Comparison of ENCODE assay signal across 8 cellular contexts in genomic region chr17:57988301-57989010, GRCh38. TPM values are rescaled to one million over a fixed set of nuclear protein-coding genes. Genes with fewer than 3 reads are reported as not detected.
DNase-seq lines count a peak whose midpoint lies in the region; ATAC-seq and TF ChIP-seq lines count a peak whose summit lies in the region.

No MANE protein-coding gene starts in this region.

- under 1% methylated on average over 41 of the region's 49 CpGs for WGBS in prostate gland

- H3K4me3 ChIP-seq in RWPE2 (ENCODE audit: severe bottlenecking) (peak overlapping the region; percentile 63), right atrium auricular region (peak overlapping the region; percentile 87 to 91), prostate gland (peak overlapping the region; percentile 80)

- TF ChIP-seq CTCF in RWPE2 (IDR thresholded peaks at IDR 0.05; ENCODE audit: poor library complexity, severe bottlenecking) = no peak
- TF ChIP-seq CTCF in right atrium auricular region (IDR thresholded peaks at IDR 0.05) = no peak
- TF ChIP-seq CTCF in prostate gland (IDR thresholded peaks at IDR 0.05) = no peak

- intact Hi-C loops in prostate gland (cut with DNase I) = loop anchor here (5.0 kb wide), 1 partner anchor 96 kb away; no protein-coding TSS in a partner anchor

- no peaks in the 10 kb centered on the region for H3K9me3 ChIP-seq in RWPE2 (ENCODE audit: severe bottlenecking)
- H3K9me3 ChIP-seq in right atrium auricular region = no peaks in the 10 kb centered on the region
- H3K9me3 ChIP-seq in prostate gland = no peaks in the 10 kb centered on the region

- in situ Hi-C loops in G401 (cut with HindIII; ENCODE audit: low sequenced_read_pairs) = no loop called here

- peak; percentile 74 for ATAC-seq in GM21528 (IDR thresholded peaks at IDR 0.05; ENCODE audit: low FRiP score, unreplicated experiment)
- ATAC-seq in RWPE2 (ENCODE audit: low read depth) = peak; percentile 64

- H3K36me3 ChIP-seq in RWPE2 (ENCODE audit: low read depth) (peaks cover 59% of the 10 kb centered on the region), right atrium auricular region (no peaks in the 10 kb centered on the region), prostate gland (no peaks in the 10 kb centered on the region)

- peak overlapping the region; percentile 92 for H3K27ac ChIP-seq in RWPE2 (ENCODE audit: poor library complexity, severe bottlenecking)
- peak overlapping the region; percentile 98 to 99 for H3K27ac ChIP-seq in right atrium auricular region
- H3K27ac ChIP-seq in prostate gland = peak overlapping the region; percentile 93 to 96

- TF ChIP-seq POLR2A in prostate gland (IDR thresholded peaks at IDR 0.05) = no peak

- H3K4me1 ChIP-seq in RWPE2 (ENCODE audit: insufficient read depth, poor library complexity, severe bottlenecking) (peaks cover 24% of the 10 kb centered on the region), right atrium auricular region (peaks cover 0 to 51% of the 10 kb centered on the region in 2 donors), prostate gland (replicated peaks) (peaks cover 4% of the 10 kb centered on the region)

- DNase-seq in G401 (ENCODE audit: low spot score) (peak; percentile 62), HuH-7 (ENCODE audit: low spot score) (peak; percentile 75), RWPE2 (ENCODE audit: low spot score) (no peak), anterior cingulate cortex (lab: John Stamatoyannopoulos, UW) (peak in 52 of 58 donors; percentile 38 to 87 (median 74)), right atrium auricular region (ENCODE audit: low spot score) (no peak), prostate gland (ENCODE audit: low spot score) (peak; percentile 64), NCI-H2029 (lab: John Stamatoyannopoulos, UW) (no peak)

- no peaks in the 10 kb centered on the region for H3K27me3 ChIP-seq in RWPE2 (ENCODE audit: insufficient read depth, poor library complexity, severe bottlenecking)
- no peaks in the 10 kb centered on the region for H3K27me3 ChIP-seq in right atrium auricular region
- H3K27me3 ChIP-seq in prostate gland (replicated peaks; ENCODE audit: insufficient read depth) = no peaks in the 10 kb centered on the region

RNA-seq across cellular contexts. Expression of gene VEZF1, which starts 0.4 kb away (rescaled TPM):
- 22.7 and 37.4 TPM in 2 replicates for total RNA-seq in G401 (2014; rRNA removed; shearing (Covaris generic))
- 10 to 100 TPM; 65.9 to 77.1 TPM for total RNA-seq in right atrium auricular region
- total RNA-seq in prostate gland = 10 to 100 TPM; 84.9 to 91.1 TPM

RNA-seq across cellular contexts. Expression of gene SRSF1, which starts 18.6 kb away (rescaled TPM):
- total RNA-seq in G401 (2014; rRNA removed; shearing (Covaris generic)) = 461 and 585 TPM in 2 replicates
- total RNA-seq in right atrium auricular region = 100 to 1,000 TPM in 1 of 2 donors, 10 to 100 TPM in 1; 70.6 to 101 TPM
- total RNA-seq in prostate gland = 100 to 1,000 TPM; 136 to 151 TPM

RNA-seq across cellular contexts. Expression of gene CUEDC1, which starts 33.2 kb away (rescaled TPM):
- total RNA-seq in G401 (2014; rRNA removed; shearing (Covaris generic)) = 26.7 and 42.3 TPM in 2 replicates
- 10 to 100 TPM; 32.5 to 33.3 TPM for total RNA-seq in right atrium auricular region
- total RNA-seq in prostate gland = 10 to 100 TPM; 33.0 to 44.9 TPM

Comparison
In these comparisons a context has a peak if more than half of its experiments do, and no peak if none do; other contexts are left out.
1. DNase-seq: peak in G401 (single experiment), HuH-7 (single experiment), anterior cingulate cortex (52 of 58) and prostate gland (single experiment); none in RWPE2 (single experiment), right atrium auricular region (single experiment) and NCI-H2029 (single experiment).
2. Peak in every context shown above with its lines, with median percentiles within 50 percentile points of each other: H3K27ac ChIP-seq and H3K4me3 ChIP-seq.